21 cellular contexts compared by ENCODE assay signal in the genomic region with DNA sequence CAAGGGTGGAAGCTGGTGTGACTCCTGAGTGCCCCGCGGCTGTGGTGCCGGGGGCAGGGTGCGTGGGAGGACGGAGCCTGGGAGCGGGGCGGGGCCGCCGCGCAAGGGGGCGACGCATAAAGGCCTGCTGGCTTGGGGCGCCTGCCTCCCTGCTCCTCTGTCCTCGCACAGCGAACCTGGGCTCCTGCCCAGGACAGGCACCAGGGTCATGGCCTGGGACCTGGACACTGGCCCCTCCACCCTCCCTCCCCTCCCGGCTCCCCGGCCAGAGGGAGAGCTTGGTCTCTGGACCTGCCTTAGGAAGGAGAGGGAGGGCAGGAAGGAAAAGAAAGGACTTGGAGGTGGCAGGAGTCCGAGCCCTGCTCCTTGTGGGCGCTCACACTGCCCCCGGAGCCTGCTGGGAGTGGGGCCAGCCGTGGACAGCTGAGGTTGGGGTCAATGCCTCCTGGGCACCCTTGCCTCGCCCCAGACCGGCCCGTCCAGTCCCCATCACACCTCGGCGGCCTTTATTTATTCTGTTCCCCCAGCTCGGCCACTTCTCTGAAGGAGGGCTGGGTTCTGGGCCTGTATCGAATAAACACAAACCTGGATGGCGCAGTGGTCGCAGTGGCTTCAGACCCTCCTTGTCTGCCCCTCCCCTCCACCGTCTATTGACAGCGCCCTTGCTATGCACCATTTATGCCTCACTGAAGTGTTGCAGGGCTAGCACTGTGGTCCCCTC. TPM values are rescaled to one million over a fixed set of nuclear protein-coding genes. Genes with fewer than 3 reads are reported as not detected.
"Had no signal": no experiment of that assay in that cellular context is flagged by ENCODE, and none has a peak within 500 bp of the region (broad histone marks: within the 10 kb centered on the region; RNA-seq: fewer than 3 reads in every experiment).

No MANE protein-coding gene starts in this region.

- H3K27me3 ChIP-seq: ascending aorta, vagina had no signal

- DNase-seq: activated CD4-positive, alpha-beta memory T cell treated with anti-CD3 and anti-CD28 coated beads for 36 hours; activated naive CD4-positive, alpha-beta T cell treated with Interleukin-2 at 50 U/mL for 16 hours; activated T-cell treated with anti-CD3 and anti-CD28 coated beads, Interleukin-2, amount 50 U/mL, for 24 hours; cortex of kidney; effector CD8-positive, alpha-beta T cell; immature natural killer cell; stimulated activated CD4-positive, alpha-beta T cell treated with anti-CD3 and anti-CD28 coated beads, Interleukin-2, amount 100 ng/mL, for 24 hours; stimulated activated naive CD4-positive, alpha-beta T cell treated with Interleukin-2 at 50 U/mL for 16 hours; trophoblast cell had no signal

- H3K4me3 ChIP-seq: ascending aorta, esophagus muscularis mucosa, gastroesophageal sphincter, lung, vagina had no signal

- H3K27ac Mint-ChIP-seq: activated CD4-positive, alpha-beta memory T cell treated with anti-CD3 and anti-CD28 coated beads for 36 hours; activated T-cell treated with anti-CD3 and anti-CD28 coated beads, Interleukin-2, amount 50 U/mL, for 24 hours; activated T-helper 2 cell treated with anti-CD3 and anti-CD28 coated beads, Interferon-gamma antibody, Interleukin-2, Interleukin-4, amounts not matched to agents 10 μg/mL and 5 μg/mL and 100 μg/mL, durations not matched to agents 14 hours and 24 hours and 36 hours; immature natural killer cell; mesothelial cell of epicardium; nephron; progenitor cell of endocrine pancreas had no signal

- H3K4me1 ChIP-seq: vagina had no signal

- H3K27ac ChIP-seq: ascending aorta, esophagus muscularis mucosa, gastroesophageal sphincter, vagina had no signal

- H3K4me1 Mint-ChIP-seq: central memory CD8-positive, alpha-beta T cell; immature natural killer cell; mesothelial cell of epicardium had no signal

- H3K9me3 ChIP-seq: ascending aorta, esophagus muscularis mucosa, gastroesophageal sphincter, vagina had no signal

- ATAC-seq: gastroesophageal sphincter had no signal

- FAIRE-seq: endothelial cell of umbilical vein had no signal

- H3K4me3 Mint-ChIP-seq: activated CD4-positive, alpha-beta memory T cell treated with anti-CD3 and anti-CD28 coated beads for 36 hours; activated T-cell treated with anti-CD3 and anti-CD28 coated beads, Interleukin-2, amount 50 U/mL, for 24 hours; central memory CD8-positive, alpha-beta T cell; immature natural killer cell; mesothelial cell of epicardium; nephron had no signal

- H3K9me3 Mint-ChIP-seq: activated CD4-positive, alpha-beta memory T cell treated with anti-CD3 and anti-CD28 coated beads for 36 hours; activated T-cell treated with anti-CD3 and anti-CD28 coated beads, Interleukin-2, amount 50 U/mL, for 24 hours; activated T-helper 2 cell treated with anti-CD3 and anti-CD28 coated beads, Interferon-gamma antibody, Interleukin-2, Interleukin-4, amounts not matched to agents 10 μg/mL and 5 μg/mL and 100 μg/mL, durations not matched to agents 14 hours and 24 hours and 36 hours; central memory CD8-positive, alpha-beta T cell; immature natural killer cell; mesothelial cell of epicardium; nephron had no signal

RNA-seq across cellular contexts. Expression of gene SLC16A8, which starts 8.7 kb away (rescaled TPM):
- total RNA-seq: activated T-helper 2 cell treated with anti-CD3 and anti-CD28 coated beads, Interferon-gamma antibody, Interleukin-2, Interleukin-4, amounts not matched to agents 10 μg/mL and 5 μg/mL and 100 μg/mL, durations not matched to agents 14 hours and 24 hours and 36 hours; ascending aorta; endothelial cell of umbilical vein; gastroesophageal sphincter; T-helper 2 cell treated with Interferon-gamma antibody and Interleukin-4, amounts not matched to agents 100 ng/mL and 5 ng/mL, for 36 hours had no signal

RNA-seq across cellular contexts. Expression of gene BAIAP2L2, which starts 35.2 kb away (rescaled TPM):
- total RNA-seq: ascending aorta, vagina had no signal
